In the genomic region with DNA sequence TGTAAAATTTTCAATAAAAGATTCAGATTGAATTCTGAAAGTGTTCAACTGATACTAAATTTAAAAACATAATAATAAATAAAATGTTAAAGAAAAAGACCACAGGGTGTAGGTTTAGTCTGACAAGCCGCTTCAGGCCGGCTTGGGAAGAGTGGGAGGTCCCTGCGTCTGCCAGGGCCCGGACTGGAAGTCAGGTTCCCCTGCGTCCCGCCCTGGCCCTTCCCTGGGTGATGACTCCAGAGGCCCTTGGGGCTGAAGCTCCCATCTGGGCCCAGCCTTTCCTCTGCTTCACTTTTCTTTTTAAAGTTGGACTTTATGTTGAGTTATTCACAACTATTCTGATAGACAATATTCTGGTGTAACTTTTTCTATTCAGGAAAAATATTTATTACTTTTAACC, we compare ENCODE assay signal across 16 cellular contexts.
"Had no signal": no experiment of that assay in that cellular context is flagged by ENCODE, and none has a peak within 500 bp of the region (broad histone marks: within the 10 kb centered on the region; RNA-seq: fewer than 3 reads in every experiment).

No MANE protein-coding gene starts in this region.

- H3K4me1 ChIP-seq: gastrocnemius medialis, psoas muscle had no signal

- ATAC-seq: esophagus mucosa; gastrocnemius medialis; naive thymus-derived CD4-positive, alpha-beta T cell; stimulated activated naive B cell treated with anti-CD40 and anti-IgM and Interleukin-4, amounts not matched to agents 10 μg/mL and 1 μg/mL and 100 μg/mL, for 72 hours; stimulated activated naive CD8-positive, alpha-beta T cell treated with anti-CD3 and anti-CD28 coated beads, Interleukin-15, amount 100 ng/mL, for 72 hours had no signal

- DNase-seq: effector memory CD4-positive, alpha-beta T cell; gastrocnemius medialis; kidney; left cardiac atrium; naive thymus-derived CD4-positive, alpha-beta T cell; nephron progenitor cell; retina; sigmoid colon; stimulated activated CD4-positive, alpha-beta T cell treated with anti-CD3 and anti-CD28 coated beads, Interleukin-2, amount 100 ng/mL, for 24 hours; stimulated activated CD4-positive, alpha-beta T cell treated with anti-CD3 and anti-CD28 coated beads, Interleukin-4, amount 100 ng/mL, for 4 hours; stimulated activated naive B cell treated with anti-CD40 and anti-IgM and Interleukin-4, amounts not matched to agents 10 μg/mL and 1 μg/mL and 100 μg/mL, for 72 hours; stimulated activated naive CD8-positive, alpha-beta T cell treated with anti-CD3 and anti-CD28 coated beads, Interleukin-15, amount 100 ng/mL, for 72 hours; trophoblast cell had no signal

- H3K9me3 ChIP-seq: gastrocnemius medialis, psoas muscle, sigmoid colon had no signal

- H3K27me3 ChIP-seq: sigmoid colon had no signal

- H3K4me3 ChIP-seq: gastrocnemius medialis, psoas muscle, sigmoid colon, skin epidermis had no signal

- H3K36me3 ChIP-seq: gastrocnemius medialis, sigmoid colon had no signal

- H3K27ac ChIP-seq: psoas muscle had no signal
